13 cellular contexts compared by ENCODE assay signal in the genomic region with DNA sequence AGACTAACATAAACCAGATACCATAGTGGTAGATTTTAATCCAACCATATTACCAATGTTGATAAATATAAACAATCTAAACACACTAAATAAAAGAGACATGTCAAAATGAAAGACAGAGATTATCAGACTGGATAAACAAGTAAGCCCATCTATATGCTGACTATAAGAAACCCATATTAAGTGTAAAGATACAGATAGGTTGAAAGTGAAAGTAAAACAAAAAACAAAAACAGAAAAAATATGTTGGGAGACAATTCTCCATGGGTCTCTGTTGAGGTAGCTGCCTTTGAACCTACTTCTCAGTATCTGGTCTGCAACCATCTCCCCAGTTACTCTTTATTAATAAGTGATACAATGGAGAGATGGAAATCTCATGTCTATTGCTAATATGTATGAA. TPM values are rescaled to one million over a fixed set of nuclear protein-coding genes. Genes with fewer than 3 reads are reported as not detected.
DNase-seq lines count a peak whose midpoint lies in the region; ATAC-seq, FAIRE-seq and TF ChIP-seq lines count a peak whose summit lies in the region.
"Had no signal": no experiment of that assay in that cellular context is flagged by ENCODE, and none has a peak within 500 bp of the region (broad histone marks: within the 10 kb centered on the region; RNA-seq: fewer than 3 reads in every experiment).

No MANE protein-coding gene starts in this region.

- H4K20me1 ChIP-seq in endothelial cell of umbilical vein (replicated peaks; ENCODE audit: control insufficient read depth, extremely low read depth, insufficient read depth, low read length): no peaks in the 10 kb centered on the region

- peaks cover 43% of the 10 kb centered on the region for H3K36me3 Mint-ChIP-seq in activated CD4-positive, alpha-beta T cell treated with anti-CD3 and anti-CD28 coated beads, Interleukin-2, amount 10 ng/mL, durations not matched to agents 7 days and 5 days (ENCODE audit: low read depth)

- intact Hi-C loops in endothelial cell of umbilical vein (cut with micrococcal nuclease): loop anchor here (2.0 kb wide), 1 partner anchor 35 kb away; no protein-coding TSS in a partner anchor
- intact Hi-C loops in heart left ventricle (cut with DNase I): loop anchor here in 1 of 10 donors (10.0 kb wide), 1 partner anchor 87 kb away; no protein-coding TSS in a partner anchor

- H3K4me3 Mint-ChIP-seq in activated CD4-positive, alpha-beta T cell treated with anti-CD3 and anti-CD28 coated beads, Interleukin-2, amount 10 ng/mL, durations not matched to agents 7 days and 5 days: peak overlapping the region; percentile 62

- peaks cover 13% of the 10 kb centered on the region for H3K4me1 Mint-ChIP-seq in activated CD4-positive, alpha-beta T cell treated with anti-CD3 and anti-CD28 coated beads, Interleukin-2, amount 10 ng/mL, durations not matched to agents 7 days and 5 days

- H3K27me3 ChIP-seq in endothelial cell of umbilical vein (ENCODE audit: control insufficient read depth in 2 of 2, insufficient read depth in 2 of 2, low read length in 2 of 2) (no peaks in the 10 kb centered on the region), small intestine (ENCODE audit: control insufficient read depth in 2 of 2, insufficient read depth in 2 of 2, low read length in 2 of 2) (no peaks in the 10 kb centered on the region), heart left ventricle (no peaks in the 10 kb centered on the region)
- H3K27me3 ChIP-seq: heart right ventricle, right atrium auricular region had no signal

- POLR2A ChIA-PET in activated CD4-positive, alpha-beta T cell treated with anti-CD3 and anti-CD28 coated beads, Interleukin-2, amount 10 ng/mL, durations not matched to agents 7 days and 5 days (lab: Charles Lee): interaction anchor here (0.7 kb wide), 1 partner anchor 202 kb away, joined by 4 read pairs; no protein-coding TSS in a partner anchor
- POLR2A ChIA-PET in endothelial cell of umbilical vein (lab: Charles Lee): no interaction called here

- peak overlapping the region; percentile 71 for H3K27ac Mint-ChIP-seq in activated CD4-positive, alpha-beta T cell treated with anti-CD3 and anti-CD28 coated beads, Interleukin-2, amount 10 ng/mL, durations not matched to agents 7 days and 5 days

- H3K9me1 ChIP-seq in endothelial cell of umbilical vein (replicated peaks; ENCODE audit: control insufficient read depth, extremely low read depth, insufficient read depth, low read length): no peaks in the 10 kb centered on the region

- peak overlapping the region; percentile 32 for H3K27ac ChIP-seq in endothelial cell of umbilical vein (ENCODE audit: insufficient read depth, low read depth, low read length)
- H3K27ac ChIP-seq in small intestine (ENCODE audit: low read depth in 1 of 2, low read length in 1 of 2): no peak overlapping the region
- H3K27ac ChIP-seq in heart left ventricle: peak overlapping the region in 3 of 12 donors; percentile 4 to 53 (median 44)
- H3K27ac ChIP-seq: HL-60 had no signal

- no peak for TF ChIP-seq CTCF in endothelial cell of umbilical vein (IDR thresholded peaks at IDR 0.05; ENCODE audit: extremely low read depth in 1 of 2, insufficient read depth in 1 of 2, low read depth in 1 of 2, low read length in 2 of 2)
- no peak for TF ChIP-seq CTCF in heart left ventricle (IDR thresholded peaks at IDR 0.05)

- H3K4me3 ChIP-seq in endothelial cell of umbilical vein (replicated peaks in 1 of 3; ENCODE audit: insufficient read depth in 1 of 3, low read depth in 1 of 3, low read length in 3 of 3): peak overlapping the region in 2 of 3 experiments; percentile 35 to 56
- H3K4me3 ChIP-seq in small intestine (ENCODE audit: low read depth in 1 of 2, low read length in 2 of 2): no peak overlapping the region
- peak overlapping the region in 1 of 12 donors; percentile 18 for H3K4me3 ChIP-seq in heart left ventricle
- H3K4me3 ChIP-seq: heart right ventricle, right atrium auricular region had no signal

- H3K4me1 ChIP-seq in endothelial cell of umbilical vein (ENCODE audit: control insufficient read depth, extremely low read depth, insufficient read depth, low read length) (peaks cover 26% of the 10 kb centered on the region), small intestine (ENCODE audit: control insufficient read depth in 2 of 2, insufficient read depth in 1 of 2, low read depth in 1 of 2, low read length in 1 of 2) (peaks cover 0 to 2% of the 10 kb centered on the region in 2 donors), heart left ventricle (peaks cover 0 to 33% (median 18%) of the 10 kb centered on the region in 12 donors)

- TF ChIP-seq POLR2A in endothelial cell of umbilical vein (IDR thresholded peaks at IDR 0.05; ENCODE audit: low read depth, low read length) (no peak), heart left ventricle (IDR thresholded peaks at IDR 0.05) (no peak)

- H3K9ac ChIP-seq in endothelial cell of umbilical vein (replicated peaks; ENCODE audit: extremely low read depth, insufficient read depth, low read length): peak overlapping the region; percentile 16

- H3K9me3 ChIP-seq in endothelial cell of umbilical vein (replicated peaks; ENCODE audit: control insufficient read depth, insufficient read depth, low read length): no peaks in the 10 kb centered on the region
- no peaks in the 10 kb centered on the region for H3K9me3 ChIP-seq in small intestine (ENCODE audit: control insufficient read depth, low read depth)
- H3K9me3 ChIP-seq in heart left ventricle: peaks cover 0 to 29% (median 2%) of the 10 kb centered on the region in 12 donors

- FAIRE-seq in endothelial cell of umbilical vein (lab: Jason Lieb, UNC) (no peak), small intestine (lab: Jason Lieb, UNC) (no peak)

- CTCF ChIA-PET in activated CD4-positive, alpha-beta T cell treated with anti-CD3 and anti-CD28 coated beads, Interleukin-2, amount 10 ng/mL, durations not matched to agents 7 days and 5 days (lab: Charles Lee): no interaction called here
- CTCF ChIA-PET in endothelial cell of umbilical vein (lab: Charles Lee): interaction anchor here (1.7 to 5.7 kb wide), 2 partner anchors 16 to 100 kb away, joined by 5 to 26 read pairs; no protein-coding TSS in a partner anchor

- H3K36me3 ChIP-seq in endothelial cell of umbilical vein (ENCODE audit: control insufficient read depth in 2 of 2, extremely low read depth in 1 of 2, insufficient read depth in 2 of 2, low read length in 2 of 2) (no peaks in the 10 kb centered on the region), small intestine (ENCODE audit: control insufficient read depth in 2 of 2, insufficient read depth in 2 of 2, low read length in 2 of 2) (no peaks in the 10 kb centered on the region), heart left ventricle (peaks cover 0 to 26% (median 3%) of the 10 kb centered on the region in 9 donors)

- no TSS peak for BruUV-seq in endothelial cell of umbilical vein (replicated peaks; lab: Mats Ljungman, UMichigan)

- H3K27me3 Mint-ChIP-seq in activated CD4-positive, alpha-beta T cell treated with anti-CD3 and anti-CD28 coated beads, Interleukin-2, amount 10 ng/mL, durations not matched to agents 7 days and 5 days: no peaks in the 10 kb centered on the region

- dilution Hi-C loops in endothelial cell of umbilical vein (cut with MboI; ENCODE audit: extremely low pct_ligation_motif_present, low sequenced_read_pairs): no loop called here

- H2AFZ ChIP-seq in endothelial cell of umbilical vein (ENCODE audit: low read depth, low read length): no peak overlapping the region

- peak overlapping the region; percentile 98 for H3K4me2 ChIP-seq in endothelial cell of umbilical vein (ENCODE audit: insufficient read depth, low read length)

- H3K9me3 Mint-ChIP-seq in activated CD4-positive, alpha-beta T cell treated with anti-CD3 and anti-CD28 coated beads, Interleukin-2, amount 10 ng/mL, durations not matched to agents 7 days and 5 days: peaks cover 18% of the 10 kb centered on the region

- H3K79me2 ChIP-seq in endothelial cell of umbilical vein (ENCODE audit: control insufficient read depth, insufficient read depth, low read length): peaks cover 42% of the 10 kb centered on the region

- DNase-seq in activated CD4-positive, alpha-beta T cell treated with anti-CD3 and anti-CD28 coated beads, Interleukin-2, amount 10 ng/mL, durations not matched to agents 7 days and 5 days: no peak
- no peak for DNase-seq in activated CD4-positive, alpha-beta T cell treated with anti-CD3 and anti-CD28 coated beads, Interleukin-2, amount 50 U/mL, for 48 hours
- DNase-seq in RPMI7951 (ENCODE audit: low read depth): peak; percentile 31
- DNase-seq in endothelial cell of umbilical vein (ENCODE audit: low read depth, low spot score): no peak
- DNase-seq in small intestine: peak; percentile 7
- no peak for DNase-seq in heart left ventricle
- DNase-seq in activated effector memory CD4-positive, alpha-beta T cell treated with Interleukin-2 at 50 U/mL for 16 hours: no peak
- DNase-seq: heart right ventricle, midbrain, NCI-H1105 treated with DMSO at 0.1 percent for 48 hours had no signal

- ATAC-seq in GM19023 (IDR thresholded peaks at IDR 0.05; ENCODE audit: unreplicated experiment) (no peak), heart left ventricle (no peak)

TF ChIP-seq in endothelial cell of umbilical vein, 7 proteins besides CTCF, POLR2A, EP300 and RAD21 (continues in another document):
- TF ChIP-seq POLR2AphosphoS5 (IDR thresholded peaks at IDR 0.05; ENCODE audit: insufficient read depth, low read depth, low read length) (no peak), MYC (IDR thresholded peaks at IDR 0.05; ENCODE audit: low read depth, low read length) (no peak), GATA2 (IDR thresholded peaks at IDR 0.05; ENCODE audit: insufficient read depth, insufficient read length, low read depth, low read length) (no peak), FOS (IDR thresholded peaks at IDR 0.05; ENCODE audit: borderline replicate concordance, insufficient read depth, low read length) (no peak)
- TF ChIP-seq, protein P1, sequence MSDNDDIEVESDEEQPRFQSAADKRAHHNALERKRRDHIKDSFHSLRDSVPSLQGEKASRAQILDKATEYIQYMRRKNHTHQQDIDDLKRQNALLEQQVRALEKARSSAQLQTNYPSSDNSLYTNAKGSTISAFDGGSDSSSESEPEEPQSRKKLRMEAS (IDR thresholded peaks at IDR 0.05; ENCODE audit: insufficient read depth, insufficient read length): no peak

RNA-seq across cellular contexts. Expression of gene REV3L, which starts 21.2 kb away (rescaled TPM):
- 10 to 100 TPM; 26.1 to 38.9 TPM for total RNA-seq in activated CD4-positive, alpha-beta T cell treated with anti-CD3 and anti-CD28 coated beads, Interleukin-2, amount 10 ng/mL, durations not matched to agents 7 days and 5 days
- total RNA-seq in RPMI7951 (2014; rRNA removed; shearing (Covaris generic)): 18.6 and 22.8 TPM in 2 replicates
- 19.5 and 22.7 TPM in 2 replicates for total RNA-seq in endothelial cell of umbilical vein
- polyA plus RNA-seq in endothelial cell of umbilical vein: 4.8 and 6.0 TPM in 2 replicates
- 8.1 and 8.4 TPM in 2 replicates for polyA plus RNA-seq in endothelial cell of umbilical vein (2011; cell fraction: cytosol; rRNA removed)
- 20.1 and 25.6 TPM in 2 replicates for polyA plus RNA-seq in endothelial cell of umbilical vein (2011; cell fraction: nucleus; rRNA removed)
- polyA plus RNA-seq in endothelial cell of umbilical vein (2012): 9.7 and 13.9 TPM in 2 replicates
- 16.8 and 18.9 TPM in 2 replicates for polyA minus RNA-seq in endothelial cell of umbilical vein
- polyA minus RNA-seq in endothelial cell of umbilical vein (2011; cell fraction: cytosol; rRNA and poly(A)+ RNA removed): 17.8 TPM
- 59.9 and 81.7 TPM in 2 replicates for polyA minus RNA-seq in endothelial cell of umbilical vein (2011; cell fraction: nucleus; rRNA and poly(A)+ RNA removed)
- 1 to 10 TPM; 4.2 to 9.3 (median 7.6) TPM for polyA plus RNA-seq in small intestine
- 10 to 100 TPM; 10.9 to 20.0 (median 15.5) TPM for total RNA-seq in heart left ventricle
- 1 to 10 TPM; 6.1 to 8.5 TPM for polyA plus RNA-seq in heart left ventricle

Comparison
In these comparisons a context has a peak if more than half of its experiments do, and no peak if none do; other contexts are left out.
1. DNase-seq: peak in RPMI7951 (single experiment) and small intestine (single experiment); none in activated CD4-positive, alpha-beta T cell treated with anti-CD3 and anti-CD28 coated beads, Interleukin-2, amount 10 ng/mL, durations not matched to agents 7 days and 5 days (single experiment), activated CD4-positive, alpha-beta T cell treated with anti-CD3 and anti-CD28 coated beads, Interleukin-2, amount 50 U/mL, for 48 hours (0 of 2), endothelial cell of umbilical vein (single experiment), heart left ventricle (0 of 5) and activated effector memory CD4-positive, alpha-beta T cell treated with Interleukin-2 at 50 U/mL for 16 hours (single experiment).
2. H3K4me3 ChIP-seq: peak in endothelial cell of umbilical vein (2 of 3); none in small intestine (0 of 2).